ENCODE assay signal across 8 cellular contexts in the genomic region with DNA sequence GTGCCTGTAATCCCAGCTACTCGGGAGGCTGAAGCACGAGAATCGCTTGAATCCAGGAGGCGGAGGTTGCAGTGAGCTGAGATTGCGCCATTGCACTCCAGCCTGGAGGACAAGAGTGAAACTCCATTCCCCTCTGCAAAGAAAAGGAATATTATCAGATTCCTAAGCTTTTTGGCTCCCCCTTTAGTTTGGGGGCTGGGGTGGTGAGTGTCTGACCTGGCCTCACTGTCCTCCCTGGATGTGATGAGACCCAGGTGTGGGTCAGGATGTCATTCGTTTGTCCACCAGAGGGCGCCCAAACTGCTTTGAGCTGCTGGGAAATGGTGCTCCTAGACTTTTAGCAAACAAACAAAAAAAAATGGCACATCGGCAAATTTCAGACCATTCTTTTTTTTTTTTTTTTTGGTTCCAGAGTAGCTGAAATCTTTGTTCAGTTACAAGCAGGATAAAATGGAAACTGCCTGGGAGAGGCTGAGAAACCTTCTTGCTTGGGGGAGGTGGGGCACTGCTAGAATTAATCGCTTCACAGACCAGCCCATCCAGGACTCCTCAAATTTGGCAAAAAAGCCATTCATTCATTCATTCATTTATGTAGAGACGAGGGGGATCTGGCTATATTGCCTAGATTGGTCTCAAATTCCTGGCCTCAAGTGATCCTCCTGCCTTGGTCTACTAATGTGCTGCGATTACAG. TPM values are rescaled to one million over a fixed set of nuclear protein-coding genes. Genes with fewer than 3 reads are reported as not detected.
A peak's percentile ranks its signal among the peaks of the same experiment; 100 is the strongest.
DNase-seq lines count a peak whose midpoint lies in the region; ATAC-seq and TF ChIP-seq lines count a peak whose summit lies in the region.

No MANE protein-coding gene starts in this region.

- no peaks in the 10 kb centered on the region for H3K9me3 ChIP-seq in uterus

- no peaks in the 10 kb centered on the region for H3K27me3 ChIP-seq in uterus

- CTCF ChIA-PET in activated naive CD4-positive, alpha-beta T cell treated with anti-CD3 and anti-CD28 coated beads, Interleukin-2, amount 10 ng/mL, durations not matched to agents 7 days and 5 days (lab: Charles Lee), result interaction anchor here (0.6 to 3.8 kb wide), 16 partner anchors 9 to 460 kb away, joined by 3 to 40 read pairs (median 4); a partner anchor contains a TSS

- no peak for TF ChIP-seq POLR2A in uterus (IDR thresholded peaks at IDR 0.05)

- H3K4me1 ChIP-seq in uterus, result no peaks in the 10 kb centered on the region

- H3K4me1 Mint-ChIP-seq in activated naive CD4-positive, alpha-beta T cell treated with anti-CD3 and anti-CD28 coated beads, Interleukin-2, amount 10 ng/mL, durations not matched to agents 7 days and 5 days, result peaks cover 2% of the 10 kb centered on the region

- intact Hi-C loops in Right ventricle myocardium inferior (cut with DNase I) (loop anchor here (5.0 kb wide), 1 partner anchor 189 kb away; no protein-coding TSS in a partner anchor), posterior vena cava (cut with DNase I) (loop anchor here in 1 of 2 donors (5.0 kb wide), 1 partner anchor 89 kb away; no protein-coding TSS in a partner anchor), uterus (cut with DNase I; ENCODE audit: low total_unique reads) (loop anchor here (5.0 kb wide), 1 partner anchor 94 kb away; no protein-coding TSS in a partner anchor)

- no peaks in the 10 kb centered on the region for H3K27me3 Mint-ChIP-seq in activated naive CD4-positive, alpha-beta T cell treated with anti-CD3 and anti-CD28 coated beads, Interleukin-2, amount 10 ng/mL, durations not matched to agents 7 days and 5 days

- peaks cover 44% of the 10 kb centered on the region for H3K36me3 Mint-ChIP-seq in activated naive CD4-positive, alpha-beta T cell treated with anti-CD3 and anti-CD28 coated beads, Interleukin-2, amount 10 ng/mL, durations not matched to agents 7 days and 5 days

- H3K27ac ChIP-seq in uterus, result peak overlapping the region; percentile 59 to 69

- H3K4me3 ChIP-seq in Jurkat, Clone E6-1 (ENCODE audit: low read length), result no peak overlapping the region
- H3K4me3 ChIP-seq in uterus, result no peak overlapping the region

- DNase-seq in DMS 273 (lab: John Stamatoyannopoulos, UW; ENCODE audit: unreplicated experiment) (peak; percentile 85), SKM-1 (lab: John Stamatoyannopoulos, UW; ENCODE audit: unreplicated experiment) (peak; percentile 19), Right ventricle myocardium inferior (ENCODE audit: missing footprints) (peak; percentile 78), posterior vena cava (ENCODE audit: low spot score) (peak; percentile 93), uterus (peak; percentile 89 to 91)
- DNase-seq in Jurkat, Clone E6-1 (ENCODE audit: low read depth, low spot score), result peak; percentile 51
- peak; percentile 86 for DNase-seq in activated naive CD4-positive, alpha-beta T cell treated with anti-CD3 and anti-CD28 coated beads, Interleukin-2, amount 10 ng/mL, durations not matched to agents 7 days and 5 days

- TF ChIP-seq CTCF in uterus (IDR thresholded peaks at IDR 0.05), result peak; percentile 70 to 83 (median 78)

- peak; percentile 69 for ATAC-seq in Right ventricle myocardium inferior
- no peak for ATAC-seq in GM21737 (IDR thresholded peaks at IDR 0.05; ENCODE audit: unreplicated experiment)

- no peaks in the 10 kb centered on the region for H3K9me3 Mint-ChIP-seq in activated naive CD4-positive, alpha-beta T cell treated with anti-CD3 and anti-CD28 coated beads, Interleukin-2, amount 10 ng/mL, durations not matched to agents 7 days and 5 days

- H3K4me3 Mint-ChIP-seq in activated naive CD4-positive, alpha-beta T cell treated with anti-CD3 and anti-CD28 coated beads, Interleukin-2, amount 10 ng/mL, durations not matched to agents 7 days and 5 days, result no peak overlapping the region

- H3K27ac Mint-ChIP-seq in activated naive CD4-positive, alpha-beta T cell treated with anti-CD3 and anti-CD28 coated beads, Interleukin-2, amount 10 ng/mL, durations not matched to agents 7 days and 5 days, result no peak overlapping the region

- H3K36me3 ChIP-seq in uterus, result no peaks in the 10 kb centered on the region

RNA-seq across cellular contexts. Expression of a gene that starts 29.4 kb away (rescaled TPM):
- polyA plus RNA-seq in Jurkat, Clone E6-1 (2012; ENCODE audit: insufficient read depth, insufficient read length), result 61.8 TPM
- total RNA-seq in Right ventricle myocardium inferior (8.6 TPM), posterior vena cava (1 to 10 TPM in 1 of 2 donors, under 1 TPM in 1; 0.81 to 2.2 TPM), uterus (10 to 100 TPM in 1 of 4 donors, 1 to 10 TPM in 3; 1.8 to 21.8 (median 2.6) TPM)

RNA-seq across cellular contexts. Expression of a gene that starts 36.9 kb away (rescaled TPM):
- 25.4 TPM for polyA plus RNA-seq in Jurkat, Clone E6-1 (2012; ENCODE audit: insufficient read depth, insufficient read length)
- total RNA-seq in Right ventricle myocardium inferior (12.8 TPM), posterior vena cava (10 to 100 TPM; 51.0 to 66.4 TPM), uterus (10 to 100 TPM in 3 of 4 donors, 1 to 10 TPM in 1; 7.9 to 55.3 (median 48.8) TPM)

Comparison
In these comparisons a context has a peak if more than half of its experiments do, and no peak if none do; other contexts are left out.
1. DNase-seq: peak in every context shown above with its lines; median percentile 93 in posterior vena cava; 90 in uterus; 86 in activated naive CD4-positive, alpha-beta T cell treated with anti-CD3 and anti-CD28 coated beads, Interleukin-2, amount 10 ng/mL, durations not matched to agents 7 days and 5 days; 85 in DMS 273; 78 in Right ventricle myocardium inferior; 51 in Jurkat, Clone E6-1; 19 in SKM-1.